13 cellular contexts compared by ENCODE assay signal in genomic region chr20:4811257-4811656, GRCh38. TPM values are rescaled to one million over a fixed set of nuclear protein-coding genes. Genes with fewer than 3 reads are reported as not detected.
DNase-seq lines count a peak whose midpoint lies in the region; ATAC-seq and TF ChIP-seq lines count a peak whose summit lies in the region.
"Had no signal": no experiment of that assay in that cellular context is flagged by ENCODE, and none has a peak within 500 bp of the region (broad histone marks: within the 10 kb centered on the region; RNA-seq: fewer than 3 reads in every experiment).

No MANE protein-coding gene starts in this region.

- POLR2A ChIA-PET in CD8-positive, alpha-beta T cell (lab: Charles Lee), result interaction anchor here (0.6 to 1.4 kb wide), 5 partner anchors 21 to 268 kb away, joined by 3 to 6 read pairs (median 3); no protein-coding TSS in a partner anchor

- H3K27me3 Mint-ChIP-seq in CD8-positive, alpha-beta T cell (ENCODE audit: low read depth), result no peaks in the 10 kb centered on the region

- no peaks in the 10 kb centered on the region for H3K9me3 ChIP-seq in CD8-positive, alpha-beta T cell (ENCODE audit: low read length)
- H3K9me3 ChIP-seq: SJCRH30 had no signal

- intact Hi-C loops in CD8-positive, alpha-beta T cell (cut with DNase I, micrococcal nuclease), result loop anchor here (5.0 kb wide), 2 partner anchors 316 to 1014 kb away; partner anchors contain the start of genes CDS2 (in 2 of the 2) and CDC25B (in 1 of the 2)

- H3K4me1 ChIP-seq in CD8-positive, alpha-beta T cell (ENCODE audit: insufficient read depth, low read length), result peaks cover 71% of the 10 kb centered on the region
- H3K4me1 ChIP-seq: SJCRH30 had no signal

- TF ChIP-seq POLR2A in NB4 (IDR thresholded peaks at IDR 0.05; ENCODE audit: extremely low read depth, insufficient read length), result no peak

- H3K9me3 Mint-ChIP-seq in CD8-positive, alpha-beta T cell, result no peaks in the 10 kb centered on the region

- H3K4me1 Mint-ChIP-seq in CD8-positive, alpha-beta T cell (ENCODE audit: low read depth), result peaks cover 89% of the 10 kb centered on the region

- H3K36me3 ChIP-seq in CD8-positive, alpha-beta T cell (ENCODE audit: insufficient read depth, low read length), result no peaks in the 10 kb centered on the region
- H3K36me3 ChIP-seq: SJCRH30 had no signal

- H3K36me3 Mint-ChIP-seq in CD8-positive, alpha-beta T cell, result peaks cover 15% of the 10 kb centered on the region

- no peak for ATAC-seq in CD8-positive, alpha-beta T cell
- no peak for ATAC-seq in HG03439 (IDR thresholded peaks at IDR 0.05; ENCODE audit: unreplicated experiment)

- H3K4me3 Mint-ChIP-seq in CD8-positive, alpha-beta T cell, result peak overlapping the region; percentile 75

- no peaks in the 10 kb centered on the region for H3K27me3 ChIP-seq in CD8-positive, alpha-beta T cell (ENCODE audit: insufficient read depth, low read length)

- no peak for DNase-seq in CD8-positive, alpha-beta T cell
- DNase-seq in NB4 (ENCODE audit: low read depth) (no peak), caudate nucleus (lab: John Stamatoyannopoulos, UW) (no peak), 8988T (no peak), T1000 (lab: John Stamatoyannopoulos, UW) (no peak)
- DNase-seq: kidney glomerular epithelial cell, NCI-H2029 treated with DMSO at 0.1 percent for 48 hours, NCI-H774, retina, SJCRH30 had no signal

- peak overlapping the region; percentile 16 for H3K4me3 ChIP-seq in CD8-positive, alpha-beta T cell (ENCODE audit: low read depth, low read length)
- H3K4me3 ChIP-seq in NB4 (ENCODE audit: low read depth, low read length) (peak overlapping the region; percentile 41), skin epidermis (peak overlapping the region in 1 of 7 experiments; percentile 2)
- H3K4me3 ChIP-seq: SJCRH30 had no signal

- no peak for TF ChIP-seq CTCF in CD8-positive, alpha-beta T cell (IDR thresholded peaks at IDR 0.05)
- no peak for TF ChIP-seq CTCF in NB4 (IDR thresholded peaks at IDR 0.05; ENCODE audit: low read depth, low read length)

- H3K27ac ChIP-seq in CD8-positive, alpha-beta T cell (ENCODE audit: low read depth, low read length), result peak overlapping the region; percentile 92
- H3K27ac ChIP-seq in caudate nucleus (ENCODE audit: low read depth, low read length) (peak overlapping the region; percentile 52), skin epidermis (peak overlapping the region in 18 of 21 experiments; percentile 68 to 98 (median 88))
- H3K27ac ChIP-seq: SJCRH30, VCaP had no signal

- CTCF ChIA-PET in CD8-positive, alpha-beta T cell (lab: Charles Lee), result interaction anchor here (0.6 to 1.4 kb wide), 3 partner anchors 29 to 724 kb away, joined by 3 to 6 read pairs (median 4); no protein-coding TSS in a partner anchor

- H3K27ac Mint-ChIP-seq in CD8-positive, alpha-beta T cell, result peak overlapping the region; percentile 100

RNA-seq across cellular contexts. Expression of gene RASSF2, which starts 12.2 kb away (rescaled TPM):
- total RNA-seq in CD8-positive, alpha-beta T cell, result 10 to 100 TPM; 21.0 to 21.5 TPM
